ENCODE assay signal across 1 cellular context in the genomic region with DNA sequence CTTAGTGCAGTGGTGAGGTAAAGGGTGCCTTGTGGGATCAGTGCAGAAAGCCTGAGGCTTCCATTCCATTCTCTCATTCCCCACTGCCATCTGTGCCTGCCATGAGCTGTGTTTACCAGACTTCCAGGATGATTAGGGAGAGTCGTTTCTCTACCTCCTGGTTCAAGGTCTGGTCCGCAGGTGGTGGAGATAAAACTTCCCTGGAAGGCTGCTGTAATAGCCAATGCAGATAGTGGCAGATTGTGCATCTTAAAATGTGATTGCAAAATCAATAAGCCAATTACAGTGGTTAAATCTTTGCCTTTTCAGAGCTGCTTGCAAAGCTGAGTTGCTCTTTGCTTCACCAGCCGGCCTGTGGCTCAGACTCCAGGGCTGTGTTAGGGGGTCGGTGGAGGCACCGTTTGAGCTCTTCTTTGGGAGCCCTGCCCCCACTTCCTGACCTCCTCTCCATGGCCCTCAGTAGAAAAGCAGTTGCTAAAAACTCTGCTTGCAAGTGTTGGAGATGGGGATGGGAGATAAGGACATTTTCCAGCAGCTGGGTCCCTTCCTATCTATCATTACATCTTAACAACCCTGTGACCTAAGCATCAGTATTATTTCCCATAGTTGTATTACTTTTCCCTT.
TF ChIP-seq lines count a peak whose summit lies in the region.

No MANE protein-coding gene starts in this region.

TF ChIP-seq in SK-N-SH, 30 proteins besides CTCF, POLR2A, EP300 and RAD21 (continued from another document):
- TF ChIP-seq, protein P1, sequence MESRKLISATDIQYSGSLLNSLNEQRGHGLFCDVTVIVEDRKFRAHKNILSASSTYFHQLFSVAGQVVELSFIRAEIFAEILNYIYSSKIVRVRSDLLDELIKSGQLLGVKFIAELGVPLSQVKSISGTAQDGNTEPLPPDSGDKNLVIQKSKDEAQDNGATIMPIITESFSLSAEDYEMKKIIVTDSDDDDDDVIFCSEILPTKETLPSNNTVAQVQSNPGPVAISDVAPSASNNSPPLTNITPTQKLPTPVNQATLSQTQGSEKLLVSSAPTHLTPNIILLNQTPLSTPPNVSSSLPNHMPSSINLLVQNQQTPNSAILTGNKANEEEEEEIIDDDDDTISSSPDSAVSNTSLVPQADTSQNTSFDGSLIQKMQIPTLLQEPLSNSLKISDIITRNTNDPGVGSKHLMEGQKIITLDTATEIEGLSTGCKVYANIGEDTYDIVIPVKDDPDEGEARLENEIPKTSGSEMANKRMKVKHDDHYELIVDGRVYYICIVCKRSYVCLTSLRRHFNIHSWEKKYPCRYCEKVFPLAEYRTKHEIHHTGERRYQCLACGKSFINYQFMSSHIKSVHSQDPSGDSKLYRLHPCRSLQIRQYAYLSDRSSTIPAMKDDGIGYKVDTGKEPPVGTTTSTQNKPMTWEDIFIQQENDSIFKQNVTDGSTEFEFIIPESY (IDR thresholded peaks at IDR 0.05; ENCODE audit: borderline replicate concordance, low read depth) = no peak
- TF ChIP-seq, protein P2, sequence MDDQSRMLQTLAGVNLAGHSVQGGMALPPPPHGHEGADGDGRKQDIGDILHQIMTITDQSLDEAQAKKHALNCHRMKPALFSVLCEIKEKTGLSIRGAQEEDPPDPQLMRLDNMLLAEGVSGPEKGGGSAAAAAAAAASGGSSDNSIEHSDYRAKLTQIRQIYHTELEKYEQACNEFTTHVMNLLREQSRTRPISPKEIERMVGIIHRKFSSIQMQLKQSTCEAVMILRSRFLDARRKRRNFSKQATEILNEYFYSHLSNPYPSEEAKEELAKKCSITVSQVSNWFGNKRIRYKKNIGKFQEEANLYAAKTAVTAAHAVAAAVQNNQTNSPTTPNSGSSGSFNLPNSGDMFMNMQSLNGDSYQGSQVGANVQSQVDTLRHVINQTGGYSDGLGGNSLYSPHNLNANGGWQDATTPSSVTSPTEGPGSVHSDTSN (IDR thresholded peaks at IDR 0.05) = no peak
- peak; percentile 30 for TF ChIP-seq CHD2 (IDR thresholded peaks at IDR 0.05; ENCODE audit: low read length, partially characterized antibody)
- TF ChIP-seq EZH2phosphoT487 (IDR thresholded peaks at IDR 0.05; ENCODE audit: borderline replicate concordance, low read depth) = no peak
- TF ChIP-seq, protein P3, sequence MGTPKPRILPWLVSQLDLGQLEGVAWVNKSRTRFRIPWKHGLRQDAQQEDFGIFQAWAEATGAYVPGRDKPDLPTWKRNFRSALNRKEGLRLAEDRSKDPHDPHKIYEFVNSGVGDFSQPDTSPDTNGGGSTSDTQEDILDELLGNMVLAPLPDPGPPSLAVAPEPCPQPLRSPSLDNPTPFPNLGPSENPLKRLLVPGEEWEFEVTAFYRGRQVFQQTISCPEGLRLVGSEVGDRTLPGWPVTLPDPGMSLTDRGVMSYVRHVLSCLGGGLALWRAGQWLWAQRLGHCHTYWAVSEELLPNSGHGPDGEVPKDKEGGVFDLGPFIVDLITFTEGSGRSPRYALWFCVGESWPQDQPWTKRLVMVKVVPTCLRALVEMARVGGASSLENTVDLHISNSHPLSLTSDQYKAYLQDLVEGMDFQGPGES (IDR thresholded peaks at IDR 0.05; ENCODE audit: low read depth, low read length) = no peak
- peak; percentile 92 for TF ChIP-seq FOXJ3 (CRISPR knock-in tag; IDR thresholded peaks at IDR 0.05)
- no peak for TF ChIP-seq RXRA (IDR thresholded peaks at IDR 0.05; ENCODE audit: borderline replicate concordance, low read depth)
- no peak for TF ChIP-seq FOSL2 (IDR thresholded peaks at IDR 0.05; ENCODE audit: borderline replicate concordance, low read depth)
- TF ChIP-seq POLR2AphosphoS5 (IDR thresholded peaks at IDR 0.05; ENCODE audit: low read depth, low read length) = no peak
- no peak for TF ChIP-seq FOXM1 (IDR thresholded peaks at IDR 0.05; ENCODE audit: low read depth)
- TF ChIP-seq, protein P4, sequence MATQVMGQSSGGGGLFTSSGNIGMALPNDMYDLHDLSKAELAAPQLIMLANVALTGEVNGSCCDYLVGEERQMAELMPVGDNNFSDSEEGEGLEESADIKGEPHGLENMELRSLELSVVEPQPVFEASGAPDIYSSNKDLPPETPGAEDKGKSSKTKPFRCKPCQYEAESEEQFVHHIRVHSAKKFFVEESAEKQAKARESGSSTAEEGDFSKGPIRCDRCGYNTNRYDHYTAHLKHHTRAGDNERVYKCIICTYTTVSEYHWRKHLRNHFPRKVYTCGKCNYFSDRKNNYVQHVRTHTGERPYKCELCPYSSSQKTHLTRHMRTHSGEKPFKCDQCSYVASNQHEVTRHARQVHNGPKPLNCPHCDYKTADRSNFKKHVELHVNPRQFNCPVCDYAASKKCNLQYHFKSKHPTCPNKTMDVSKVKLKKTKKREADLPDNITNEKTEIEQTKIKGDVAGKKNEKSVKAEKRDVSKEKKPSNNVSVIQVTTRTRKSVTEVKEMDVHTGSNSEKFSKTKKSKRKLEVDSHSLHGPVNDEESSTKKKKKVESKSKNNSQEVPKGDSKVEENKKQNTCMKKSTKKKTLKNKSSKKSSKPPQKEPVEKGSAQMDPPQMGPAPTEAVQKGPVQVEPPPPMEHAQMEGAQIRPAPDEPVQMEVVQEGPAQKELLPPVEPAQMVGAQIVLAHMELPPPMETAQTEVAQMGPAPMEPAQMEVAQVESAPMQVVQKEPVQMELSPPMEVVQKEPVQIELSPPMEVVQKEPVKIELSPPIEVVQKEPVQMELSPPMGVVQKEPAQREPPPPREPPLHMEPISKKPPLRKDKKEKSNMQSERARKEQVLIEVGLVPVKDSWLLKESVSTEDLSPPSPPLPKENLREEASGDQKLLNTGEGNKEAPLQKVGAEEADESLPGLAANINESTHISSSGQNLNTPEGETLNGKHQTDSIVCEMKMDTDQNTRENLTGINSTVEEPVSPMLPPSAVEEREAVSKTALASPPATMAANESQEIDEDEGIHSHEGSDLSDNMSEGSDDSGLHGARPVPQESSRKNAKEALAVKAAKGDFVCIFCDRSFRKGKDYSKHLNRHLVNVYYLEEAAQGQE (IDR thresholded peaks at IDR 0.05; ENCODE audit: low read depth, low read length) = no peak
- TF ChIP-seq, protein P5, sequence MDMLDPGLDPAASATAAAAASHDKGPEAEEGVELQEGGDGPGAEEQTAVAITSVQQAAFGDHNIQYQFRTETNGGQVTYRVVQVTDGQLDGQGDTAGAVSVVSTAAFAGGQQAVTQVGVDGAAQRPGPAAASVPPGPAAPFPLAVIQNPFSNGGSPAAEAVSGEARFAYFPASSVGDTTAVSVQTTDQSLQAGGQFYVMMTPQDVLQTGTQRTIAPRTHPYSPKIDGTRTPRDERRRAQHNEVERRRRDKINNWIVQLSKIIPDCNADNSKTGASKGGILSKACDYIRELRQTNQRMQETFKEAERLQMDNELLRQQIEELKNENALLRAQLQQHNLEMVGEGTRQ (IDR thresholded peaks at IDR 0.05; ENCODE audit: borderline replicate concordance, low read depth, low read length) = no peak
- TF ChIP-seq RFX5 (IDR thresholded peaks at IDR 0.05; ENCODE audit: low read length) = no peak
- no peak for TF ChIP-seq YY1 (IDR thresholded peaks at IDR 0.05; ENCODE audit: low read depth)
- TF ChIP-seq SIN3A (IDR thresholded peaks at IDR 0.05; ENCODE audit: borderline replicate concordance, low read depth, low read length) = no peak
- no peak for TF ChIP-seq MXI1 (IDR thresholded peaks at IDR 0.05; ENCODE audit: low read depth, low read length)
- TF ChIP-seq MEF2A (IDR thresholded peaks at IDR 0.05; ENCODE audit: borderline replicate concordance, low read depth) = no peak
- TF ChIP-seq, protein P6, sequence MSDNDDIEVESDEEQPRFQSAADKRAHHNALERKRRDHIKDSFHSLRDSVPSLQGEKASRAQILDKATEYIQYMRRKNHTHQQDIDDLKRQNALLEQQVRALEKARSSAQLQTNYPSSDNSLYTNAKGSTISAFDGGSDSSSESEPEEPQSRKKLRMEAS (IDR thresholded peaks at IDR 0.05; ENCODE audit: low read depth) = no peak
TF ChIP-seq in SK-N-SH: peak in this region for 5.
